In the genomic region with DNA sequence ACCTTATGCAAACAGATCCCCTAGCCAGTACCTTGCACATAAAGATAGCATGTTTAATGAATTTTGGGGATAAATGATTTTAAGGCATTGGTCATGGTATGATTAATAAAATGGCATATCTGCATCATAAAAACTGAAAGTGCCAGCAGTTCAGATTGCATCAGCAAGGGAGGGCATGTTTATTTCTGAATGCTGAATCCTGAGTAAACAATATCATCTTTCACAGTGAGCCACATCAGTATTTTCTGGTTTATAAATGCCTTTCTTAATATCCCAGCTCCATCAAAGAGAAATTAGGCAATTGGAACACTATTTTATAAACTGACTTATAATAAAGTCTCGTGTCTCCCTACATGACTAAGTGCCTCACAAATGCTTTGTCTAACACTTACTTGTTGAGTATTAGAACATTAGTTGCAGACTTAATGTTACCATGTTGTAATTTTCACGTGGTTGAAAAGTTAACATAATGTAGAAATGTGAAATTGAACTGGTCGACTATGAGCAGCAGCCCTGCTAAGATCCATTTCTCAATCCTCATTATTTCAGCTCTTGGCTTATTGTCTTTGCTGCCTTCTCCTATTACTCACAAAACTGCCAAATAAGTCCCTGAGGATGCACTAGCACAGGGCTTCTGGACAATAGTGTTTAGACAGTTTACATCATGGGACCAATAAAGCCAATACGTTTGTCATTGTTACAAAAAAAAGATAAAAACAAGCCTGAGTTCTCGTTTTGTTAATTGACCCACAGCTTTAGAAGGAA, we compare ENCODE assay signal across 21 cellular contexts. TPM values are rescaled to one million over a fixed set of nuclear protein-coding genes. Genes with fewer than 3 reads are reported as not detected.
A peak's percentile ranks its signal among the peaks of the same experiment; 100 is the strongest.
DNase-seq lines count a peak whose midpoint lies in the region; ATAC-seq and TF ChIP-seq lines count a peak whose summit lies in the region.
"Had no signal": no experiment of that assay in that cellular context is flagged by ENCODE, and none has a peak within 500 bp of the region (broad histone marks: within the 10 kb centered on the region; RNA-seq: fewer than 3 reads in every experiment).

No MANE protein-coding gene starts in this region.

- H3K36me3 Mint-ChIP-seq in activated CD4-positive, alpha-beta memory T cell treated with anti-CD3 and anti-CD28 coated beads, Interleukin-2, amount 10 ng/mL, durations not matched to agents 7 days and 5 days (ENCODE audit: low read depth), result peaks cover 53% of the 10 kb centered on the region
- H3K36me3 Mint-ChIP-seq in type B pancreatic cell, result peaks cover 35% of the 10 kb centered on the region

- H3K4me1 Mint-ChIP-seq in activated CD4-positive, alpha-beta memory T cell treated with anti-CD3 and anti-CD28 coated beads, Interleukin-2, amount 10 ng/mL, durations not matched to agents 7 days and 5 days, result peaks cover 4% of the 10 kb centered on the region
- H3K4me1 Mint-ChIP-seq in type B pancreatic cell (ENCODE audit: unreplicated experiment), result no peaks in the 10 kb centered on the region
- H3K4me1 Mint-ChIP-seq: activated T-helper 17 cell treated with anti-CD3 and anti-CD28 coated beads, Interleukin-2, amount 50 U/mL, for 72 hours; nephron progenitor cell had no signal

- TF ChIP-seq CTCF in heart left ventricle (IDR thresholded peaks at IDR 0.05) (no peak), epithelial cell of esophagus (IDR thresholded peaks at IDR 0.05; ENCODE audit: insufficient read depth, low read depth, low read length, missing control alignments) (no peak), omental fat pad (IDR thresholded peaks at IDR 0.05) (no peak), type B pancreatic cell (conservative IDR thresholded peaks at IDR 0.05) (no peak)

- H3K27me3 ChIP-seq in heart left ventricle, result no peaks in the 10 kb centered on the region
- H3K27me3 ChIP-seq: BLaER1 treated with 17β-estradiol and CSF1 and Interleukin-3, amounts not matched to agents 10 nM and 100 nM had no signal

- peaks cover 0 to 10% (median 0%) of the 10 kb centered on the region in 12 donors for H3K4me1 ChIP-seq in heart left ventricle
- H3K4me1 ChIP-seq: BLaER1 treated with 17β-estradiol and CSF1 and Interleukin-3, amounts not matched to agents 10 nM and 100 nM had no signal

- peak overlapping the region in 1 of 12 donors; percentile 12 for H3K27ac ChIP-seq in heart left ventricle

- H3K9me3 Mint-ChIP-seq in activated CD4-positive, alpha-beta memory T cell treated with anti-CD3 and anti-CD28 coated beads, Interleukin-2, amount 10 ng/mL, durations not matched to agents 7 days and 5 days, result peaks cover 23% of the 10 kb centered on the region
- H3K9me3 Mint-ChIP-seq in type B pancreatic cell, result peaks cover 6% of the 10 kb centered on the region

- no peak overlapping the region for H3K27ac Mint-ChIP-seq in activated CD4-positive, alpha-beta memory T cell treated with anti-CD3 and anti-CD28 coated beads, Interleukin-2, amount 10 ng/mL, durations not matched to agents 7 days and 5 days
- no peak overlapping the region for H3K27ac Mint-ChIP-seq in type B pancreatic cell
- H3K27ac Mint-ChIP-seq: activated naive CD8-positive, alpha-beta T cell treated with anti-CD3 and anti-CD28 coated beads, Interleukin-2, amount 10 ng/mL, durations not matched to agents 7 days and 5 days; activated T-helper 17 cell treated with anti-CD3 and anti-CD28 coated beads, Interleukin-2, amount 50 U/mL, for 72 hours; nephron progenitor cell; progenitor cell of endocrine pancreas had no signal

- CTCF ChIA-PET in activated CD4-positive, alpha-beta memory T cell treated with anti-CD3 and anti-CD28 coated beads, Interleukin-2, amount 10 ng/mL, durations not matched to agents 7 days and 5 days (lab: Charles Lee), result no interaction called here

- intact Hi-C loops in Right ventricle myocardium superior (cut with DNase I), result no loop called here
- intact Hi-C loops in heart left ventricle (cut with DNase I), result no loop called here

- no peak overlapping the region for H3K4me3 Mint-ChIP-seq in activated CD4-positive, alpha-beta memory T cell treated with anti-CD3 and anti-CD28 coated beads, Interleukin-2, amount 10 ng/mL, durations not matched to agents 7 days and 5 days
- no peak overlapping the region for H3K4me3 Mint-ChIP-seq in type B pancreatic cell
- H3K4me3 Mint-ChIP-seq: activated naive CD8-positive, alpha-beta T cell treated with anti-CD3 and anti-CD28 coated beads, Interleukin-2, amount 10 ng/mL, durations not matched to agents 7 days and 5 days; activated T-helper 17 cell treated with anti-CD3 and anti-CD28 coated beads, Interleukin-2, amount 50 U/mL, for 72 hours; brain; nephron progenitor cell had no signal

- ATAC-seq in Right ventricle myocardium superior (ENCODE audit: poor library complexity) (peak; percentile 34), heart left ventricle (no peak), omental fat pad (ENCODE audit: low FRiP score) (peak; percentile 37)
- ATAC-seq: activated T-helper 17 cell treated with anti-CD3 and anti-CD28 coated beads, Interleukin-2, amount 50 U/mL, for 72 hours; left colon had no signal

- H3K4me3 ChIP-seq in heart left ventricle (no peak overlapping the region), epithelial cell of esophagus (ENCODE audit: low read length) (no peak overlapping the region)

- no peak for TF ChIP-seq POLR2A in heart left ventricle (IDR thresholded peaks at IDR 0.05)

- POLR2A ChIA-PET in activated CD4-positive, alpha-beta memory T cell treated with anti-CD3 and anti-CD28 coated beads, Interleukin-2, amount 10 ng/mL, durations not matched to agents 7 days and 5 days (lab: Charles Lee), result no interaction called here

- 71 to 78% (median 73%) methylated on average over 5 of the region's 5 CpGs for WGBS in heart left ventricle, 4 donors

- no peaks in the 10 kb centered on the region for H3K27me3 Mint-ChIP-seq in activated CD4-positive, alpha-beta memory T cell treated with anti-CD3 and anti-CD28 coated beads, Interleukin-2, amount 10 ng/mL, durations not matched to agents 7 days and 5 days
- H3K27me3 Mint-ChIP-seq in type B pancreatic cell, result no peaks in the 10 kb centered on the region
- H3K27me3 Mint-ChIP-seq: activated naive CD8-positive, alpha-beta T cell treated with anti-CD3 and anti-CD28 coated beads, Interleukin-2, amount 10 ng/mL, durations not matched to agents 7 days and 5 days; activated T-helper 17 cell treated with anti-CD3 and anti-CD28 coated beads, Interleukin-2, amount 50 U/mL, for 72 hours; brain; progenitor cell of endocrine pancreas had no signal

- peaks cover 0 to 51% (median 33%) of the 10 kb centered on the region in 12 donors for H3K9me3 ChIP-seq in heart left ventricle

- DNase-seq in Right ventricle myocardium superior (no peak), heart left ventricle (no peak), epithelial cell of esophagus (ENCODE audit: low read depth) (peak; percentile 40), omental fat pad (ENCODE audit: low spot score) (no peak), type B pancreatic cell (ENCODE audit: extremely low spot score, unreplicated experiment) (no peak), mucosa of gallbladder (ENCODE audit: low spot score) (no peak), cerebellar nuclear complex (lab: John Stamatoyannopoulos, UW) (no peak)
- no peak for DNase-seq in activated CD4-positive, alpha-beta memory T cell treated with anti-CD3 and anti-CD28 coated beads, Interleukin-2, amount 10 ng/mL, durations not matched to agents 7 days and 5 days
- DNase-seq: activated naive CD8-positive, alpha-beta T cell treated with anti-CD3 and anti-CD28 coated beads, Interleukin-2, amount 10 ng/mL, durations not matched to agents 7 days and 5 days; Calu3; cortex of kidney; glutamatergic neuron; left colon; NCI-H1105 treated with DMSO at 0.1 percent for 48 hours; nephron progenitor cell; SHP77; SW 1271 had no signal

- H3K36me3 ChIP-seq in heart left ventricle, result peaks cover 0 to 33% (median 20%) of the 10 kb centered on the region in 9 donors

RNA-seq across cellular contexts. Expression of gene LANCL1, which starts 48.0 kb away (rescaled TPM):
- total RNA-seq in Right ventricle myocardium superior (50.3 TPM), heart left ventricle (10 to 100 TPM; 37.8 to 76.1 (median 53.5) TPM), omental fat pad (10 to 100 TPM; 20.8 to 33.6 (median 27.1) TPM), type B pancreatic cell (ENCODE audit: low replicate concordance) (46.1 and 55.9 TPM in 2 replicates), mucosa of gallbladder (48.0 TPM)
- polyA plus RNA-seq in heart left ventricle, result 10 to 100 TPM in 1 of 2 donors, 1 to 10 TPM in 1; 7.7 to 26.0 TPM
- total RNA-seq in activated CD4-positive, alpha-beta memory T cell treated with anti-CD3 and anti-CD28 coated beads, Interleukin-2, amount 10 ng/mL, durations not matched to agents 7 days and 5 days, result 10 to 100 TPM; 40.0 to 43.5 TPM

Comparison
In these comparisons a context has a peak if more than half of its experiments do, and no peak if none do; other contexts are left out.
1. ATAC-seq: peak in Right ventricle myocardium superior (single experiment) and omental fat pad (single experiment); none in heart left ventricle (0 of 4).